15 cellular contexts compared by ENCODE assay signal in the genomic region with DNA sequence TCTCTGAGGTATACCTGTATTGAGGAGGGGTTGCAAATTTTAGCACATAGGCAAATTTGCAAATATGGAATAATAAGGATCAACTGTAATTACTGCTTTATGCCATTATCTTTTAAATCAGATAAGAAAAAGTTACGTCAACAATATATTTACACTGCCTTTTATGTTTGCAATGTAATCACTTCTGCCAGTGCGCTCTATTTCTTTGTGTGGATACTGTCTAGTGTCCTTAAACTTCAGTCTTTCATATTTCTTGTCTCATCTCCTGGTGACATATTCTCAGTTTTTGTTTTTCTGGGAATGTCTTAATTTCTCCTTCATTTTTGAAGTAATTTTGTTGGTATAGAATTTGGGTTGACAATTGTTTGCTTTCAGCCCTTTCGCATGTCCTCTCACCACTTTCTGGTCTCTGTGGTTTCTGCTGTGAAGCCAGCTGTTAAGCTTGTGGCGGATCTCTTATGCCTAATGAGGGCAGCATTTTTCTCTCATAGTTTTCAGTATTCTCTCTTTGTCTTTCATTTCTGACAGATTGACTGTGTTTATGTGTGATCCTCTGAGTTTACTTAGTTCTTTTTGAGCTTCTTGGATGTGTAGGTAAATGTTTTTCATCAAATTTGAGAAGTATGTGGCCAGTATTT. TPM values are rescaled to one million over a fixed set of nuclear protein-coding genes. Genes with fewer than 3 reads are reported as not detected.
DNase-seq lines count a peak whose midpoint lies in the region; ATAC-seq and TF ChIP-seq lines count a peak whose summit lies in the region.
"Had no signal": no experiment of that assay in that cellular context is flagged by ENCODE, and none has a peak within 500 bp of the region (broad histone marks: within the 10 kb centered on the region; RNA-seq: fewer than 3 reads in every experiment).

No MANE protein-coding gene starts in this region.

- no peaks in the 10 kb centered on the region for H3K27me3 ChIP-seq in effector memory CD4-positive, alpha-beta T cell (replicated peaks; ENCODE audit: control insufficient read depth, insufficient read depth, low read length, poor library complexity, severe bottlenecking)
- no peaks in the 10 kb centered on the region for H3K27me3 ChIP-seq in smooth muscle cell (ENCODE audit: low read depth)
- H3K27me3 ChIP-seq: upper lobe of left lung had no signal

- no peak for DNase-seq in activated naive CD4-positive, alpha-beta T cell treated with anti-CD3 and anti-CD28 coated beads, Interleukin-2, amount 10 ng/mL, durations not matched to agents 7 days and 5 days
- no peak for DNase-seq in activated naive CD4-positive, alpha-beta T cell treated with Interleukin-2 at 50 U/mL for 16 hours
- DNase-seq in T-cell (no peak), smooth muscle cell (lab: John Stamatoyannopoulos, UW; ENCODE audit: unreplicated experiment) (no peak)
- DNase-seq in stimulated activated naive B cell treated with anti-CD40 and anti-IgM and Interleukin-4, amounts not matched to agents 10 μg/mL and 1 μg/mL and 100 μg/mL, for 72 hours: no peak
- DNase-seq in stimulated activated CD4-positive, alpha-beta T cell treated with anti-CD3 and anti-CD28 coated beads, Interleukin-4, amount 100 ng/mL, for 4 hours: no peak
- DNase-seq in effector memory CD4-positive, alpha-beta T cell: no peak
- DNase-seq: activated B cell treated with CpG ODN at 0.5 μM for 24 hours, anterior cingulate cortex, dermis blood vessel endothelial cell, upper lobe of left lung had no signal

- CTCF ChIA-PET in activated naive CD4-positive, alpha-beta T cell treated with anti-CD3 and anti-CD28 coated beads, Interleukin-2, amount 10 ng/mL, durations not matched to agents 7 days and 5 days (lab: Charles Lee): interaction anchor here (1.1 kb wide), 1 partner anchor 339 kb away, joined by 3 read pairs; no protein-coding TSS in a partner anchor
- CTCF ChIA-PET in T-cell (lab: Charles Lee): interaction anchor here in 1 of 2 donors (0.7 kb wide), 1 partner anchor 1095 kb away, joined by 3 read pairs; no protein-coding TSS in a partner anchor

- no peaks in the 10 kb centered on the region for H3K27me3 Mint-ChIP-seq in activated naive CD4-positive, alpha-beta T cell treated with anti-CD3 and anti-CD28 coated beads, Interleukin-2, amount 10 ng/mL, durations not matched to agents 7 days and 5 days
- no peaks in the 10 kb centered on the region for H3K27me3 Mint-ChIP-seq in T-cell
- no peaks in the 10 kb centered on the region for H3K27me3 Mint-ChIP-seq in stimulated activated naive B cell treated with anti-CD40 and anti-IgM and Interleukin-4, amounts not matched to agents 10 μg/mL and 1 μg/mL and 100 μg/mL, for 72 hours
- H3K27me3 Mint-ChIP-seq: activated B cell treated with CpG ODN at 0.5 μM for 24 hours had no signal

- H4K20me1 ChIP-seq in smooth muscle cell (ENCODE audit: low read depth): peaks cover 17% of the 10 kb centered on the region

- no peaks in the 10 kb centered on the region for H3K4me1 ChIP-seq in effector memory CD4-positive, alpha-beta T cell (ENCODE audit: control insufficient read depth, insufficient read depth, low read length, poor library complexity, severe bottlenecking)
- no peaks in the 10 kb centered on the region for H3K4me1 ChIP-seq in smooth muscle cell (ENCODE audit: low read depth)

- no peak overlapping the region for H2AFZ ChIP-seq in smooth muscle cell (ENCODE audit: low read depth)
- H2AFZ ChIP-seq: parathyroid adenoma had no signal

- peaks cover 40% of the 10 kb centered on the region for H3K36me3 ChIP-seq in effector memory CD4-positive, alpha-beta T cell (ENCODE audit: control insufficient read depth, insufficient read depth, low read length)
- H3K36me3 ChIP-seq in smooth muscle cell (ENCODE audit: low read depth): peaks cover 30% of the 10 kb centered on the region

- H3K9ac ChIP-seq in smooth muscle cell (ENCODE audit: low read depth): no peak overlapping the region
- H3K9ac ChIP-seq: parathyroid adenoma had no signal

- 96% methylated on average over 4 of the region's 4 CpGs for WGBS in smooth muscle cell (ENCODE audit: low lambda C conversion rate)

- H3K4me3 ChIP-seq in effector memory CD4-positive, alpha-beta T cell (ENCODE audit: insufficient read depth, low read depth, low read length, poor library complexity, severe bottlenecking): no peak overlapping the region
- H3K4me3 ChIP-seq in smooth muscle cell: no peak overlapping the region
- H3K4me3 ChIP-seq: SK-N-MC, upper lobe of left lung had no signal

- ATAC-seq in HG02981 (IDR thresholded peaks at IDR 0.05; ENCODE audit: unreplicated experiment): peak; percentile 50
- ATAC-seq in T-cell (replicated peaks in 1 of 4): no peak
- no peak for ATAC-seq in stimulated activated naive B cell treated with anti-CD40 and anti-IgM and Interleukin-4, amounts not matched to agents 10 μg/mL and 1 μg/mL and 100 μg/mL, for 72 hours (replicated peaks)

- no peak for TF ChIP-seq CTCF in smooth muscle cell (IDR thresholded peaks at IDR 0.05; ENCODE audit: borderline replicate concordance, insufficient read depth, poor library complexity, severe bottlenecking)

- peak overlapping the region; percentile 64 for H3K27ac Mint-ChIP-seq in activated naive CD4-positive, alpha-beta T cell treated with anti-CD3 and anti-CD28 coated beads, Interleukin-2, amount 10 ng/mL, durations not matched to agents 7 days and 5 days
- peak overlapping the region; percentile 19 to 20 for H3K27ac Mint-ChIP-seq in T-cell
- H3K27ac Mint-ChIP-seq in stimulated activated naive B cell treated with anti-CD40 and anti-IgM and Interleukin-4, amounts not matched to agents 10 μg/mL and 1 μg/mL and 100 μg/mL, for 72 hours: peak overlapping the region; percentile 27
- H3K27ac Mint-ChIP-seq: activated B cell treated with CpG ODN at 0.5 μM for 24 hours, mesothelial cell of epicardium had no signal

- no peak overlapping the region for H3K4me3 Mint-ChIP-seq in activated naive CD4-positive, alpha-beta T cell treated with anti-CD3 and anti-CD28 coated beads, Interleukin-2, amount 10 ng/mL, durations not matched to agents 7 days and 5 days
- H3K4me3 Mint-ChIP-seq in T-cell: no peak overlapping the region
- no peak overlapping the region for H3K4me3 Mint-ChIP-seq in stimulated activated naive B cell treated with anti-CD40 and anti-IgM and Interleukin-4, amounts not matched to agents 10 μg/mL and 1 μg/mL and 100 μg/mL, for 72 hours
- H3K4me3 Mint-ChIP-seq: activated B cell treated with CpG ODN at 0.5 μM for 24 hours, mesothelial cell of epicardium had no signal

- H3F3A ChIP-seq in smooth muscle cell (ENCODE audit: low read depth): no peaks in the 10 kb centered on the region

- H3K79me2 ChIP-seq in smooth muscle cell (ENCODE audit: low read depth): no peaks in the 10 kb centered on the region

- no peak overlapping the region for H3K27ac ChIP-seq in effector memory CD4-positive, alpha-beta T cell (ENCODE audit: insufficient read depth, low read length, poor library complexity, severe bottlenecking)
- no peak overlapping the region for H3K27ac ChIP-seq in smooth muscle cell (ENCODE audit: low read depth)
- H3K27ac ChIP-seq: parathyroid adenoma, SK-N-MC, upper lobe of left lung had no signal

- H3K9me3 Mint-ChIP-seq in activated naive CD4-positive, alpha-beta T cell treated with anti-CD3 and anti-CD28 coated beads, Interleukin-2, amount 10 ng/mL, durations not matched to agents 7 days and 5 days: peaks cover 12% of the 10 kb centered on the region
- H3K9me3 Mint-ChIP-seq in T-cell: peaks cover 3 to 8% (median 6%) of the 10 kb centered on the region in 3 donors
- peaks cover 6% of the 10 kb centered on the region in 2 donors for H3K9me3 Mint-ChIP-seq in stimulated activated naive B cell treated with anti-CD40 and anti-IgM and Interleukin-4, amounts not matched to agents 10 μg/mL and 1 μg/mL and 100 μg/mL, for 72 hours

- peaks cover 53% of the 10 kb centered on the region for H3K36me3 Mint-ChIP-seq in activated naive CD4-positive, alpha-beta T cell treated with anti-CD3 and anti-CD28 coated beads, Interleukin-2, amount 10 ng/mL, durations not matched to agents 7 days and 5 days
- peaks cover 65% of the 10 kb centered on the region for H3K36me3 Mint-ChIP-seq in T-cell
- H3K36me3 Mint-ChIP-seq in stimulated activated naive B cell treated with anti-CD40 and anti-IgM and Interleukin-4, amounts not matched to agents 10 μg/mL and 1 μg/mL and 100 μg/mL, for 72 hours: peaks cover 55 to 63% of the 10 kb centered on the region in 2 donors

- H3K4me2 ChIP-seq in smooth muscle cell: no peak overlapping the region

- no peaks in the 10 kb centered on the region for H3K9me3 ChIP-seq in effector memory CD4-positive, alpha-beta T cell (ENCODE audit: control insufficient read depth, low read length)
- peaks cover 4% of the 10 kb centered on the region for H3K9me3 ChIP-seq in smooth muscle cell (replicated peaks; ENCODE audit: low read depth)

- POLR2A ChIA-PET in T-cell (lab: Charles Lee): no interaction called here

- peaks cover 9% of the 10 kb centered on the region for H3K4me1 Mint-ChIP-seq in activated naive CD4-positive, alpha-beta T cell treated with anti-CD3 and anti-CD28 coated beads, Interleukin-2, amount 10 ng/mL, durations not matched to agents 7 days and 5 days
- H3K4me1 Mint-ChIP-seq in T-cell: peaks cover 21 to 26% (median 23%) of the 10 kb centered on the region in 3 donors
- peaks cover 0 to 7% of the 10 kb centered on the region in 2 donors for H3K4me1 Mint-ChIP-seq in stimulated activated naive B cell treated with anti-CD40 and anti-IgM and Interleukin-4, amounts not matched to agents 10 μg/mL and 1 μg/mL and 100 μg/mL, for 72 hours
- H3K4me1 Mint-ChIP-seq: mesothelial cell of epicardium had no signal

RNA-seq across cellular contexts. Expression of a gene that starts 37.6 kb away (rescaled TPM):
- total RNA-seq in T-cell (under 1 TPM in 3 of 5 donors, not detected in 2; 0.07 to 0.29 (median 0.25) TPM), smooth muscle cell (0.09 TPM in 1 of 2 replicates, not detected in the other)
- polyA plus RNA-seq in smooth muscle cell: not detected in 2 replicates
- total RNA-seq: activated B cell treated with CpG ODN at 0.5 μM for 24 hours, dermis blood vessel endothelial cell had no signal

RNA-seq across cellular contexts. Expression of a gene that starts 40.8 kb away (rescaled TPM):
- total RNA-seq in T-cell: 10 to 100 TPM; 69.9 to 92.9 (median 84.7) TPM
- 37.4 and 47.4 TPM in 2 replicates for total RNA-seq in smooth muscle cell
- 26.0 and 30.4 TPM in 2 replicates for polyA plus RNA-seq in smooth muscle cell
